ENCODE assay signal across 21 cellular contexts in the genomic region with DNA sequence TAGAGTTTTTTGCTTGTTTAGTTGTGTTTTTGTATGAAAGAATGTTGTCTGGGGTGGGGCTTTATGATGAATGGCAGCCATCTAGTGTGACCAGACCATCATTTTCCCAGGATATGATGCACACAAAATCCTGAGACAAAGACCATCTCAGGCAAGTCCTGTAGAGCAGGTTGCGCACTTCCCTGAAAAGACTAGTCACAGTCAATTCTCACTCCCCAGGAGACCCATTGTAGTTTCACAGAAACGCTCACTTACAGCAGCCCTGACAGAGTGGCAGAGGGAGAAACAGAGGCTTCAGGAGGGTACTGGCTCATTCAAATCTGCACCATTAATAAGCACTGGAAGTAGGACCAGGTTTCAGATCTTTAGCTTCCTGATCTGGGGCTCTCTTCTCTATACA.
"Had no signal": no experiment of that assay in that cellular context is flagged by ENCODE, and none has a peak within 500 bp of the region (broad histone marks: within the 10 kb centered on the region; RNA-seq: fewer than 3 reads in every experiment).

No MANE protein-coding gene starts in this region.

- H3K36me3 Mint-ChIP-seq: activated naive CD4-positive, alpha-beta T cell treated with anti-CD3 and anti-CD28 coated beads, Interleukin-2, amount 10 ng/mL, durations not matched to agents 7 days and 5 days had no signal

- H3K36me3 ChIP-seq: colonic mucosa, gastroesophageal sphincter, heart right ventricle, left lung, prostate gland, suprapubic skin had no signal

- H3K27ac Mint-ChIP-seq: activated CD8-positive, alpha-beta T cell treated with anti-CD3 and anti-CD28 coated beads for 36 hours; activated naive CD4-positive, alpha-beta T cell treated with anti-CD3 and anti-CD28 coated beads, Interleukin-2, amount 10 ng/mL, durations not matched to agents 7 days and 5 days; activated T-cell treated with anti-CD3 and anti-CD28 coated beads, Interleukin-2, amount 50 U/mL, for 24 hours; nephron progenitor cell; T-helper 2 cell treated with Interferon-gamma antibody and Interleukin-4, amounts not matched to agents 5 μg/mL and 100 μg/mL, for 36 hours had no signal

- H3K4me3 Mint-ChIP-seq: activated CD8-positive, alpha-beta T cell treated with anti-CD3 and anti-CD28 coated beads for 36 hours; activated naive CD4-positive, alpha-beta T cell treated with anti-CD3 and anti-CD28 coated beads, Interleukin-2, amount 10 ng/mL, durations not matched to agents 7 days and 5 days; activated T-cell treated with anti-CD3 and anti-CD28 coated beads, Interleukin-2, amount 50 U/mL, for 24 hours; central memory CD8-positive, alpha-beta T cell; nephron progenitor cell; stimulated activated naive CD8-positive, alpha-beta T cell treated with anti-CD3 and anti-CD28 coated beads, Interleukin-15, amount 100 ng/mL, for 72 hours; T-helper 2 cell treated with Interferon-gamma antibody and Interleukin-4, amounts not matched to agents 5 μg/mL and 100 μg/mL, for 36 hours had no signal

- H3K4me1 Mint-ChIP-seq: activated naive CD4-positive, alpha-beta T cell treated with anti-CD3 and anti-CD28 coated beads, Interleukin-2, amount 10 ng/mL, durations not matched to agents 7 days and 5 days; central memory CD8-positive, alpha-beta T cell; stimulated activated naive CD8-positive, alpha-beta T cell treated with anti-CD3 and anti-CD28 coated beads, Interleukin-15, amount 100 ng/mL, for 72 hours had no signal

- ATAC-seq: activated CD8-positive, alpha-beta T cell treated with anti-CD3 and anti-CD28 coated beads for 36 hours; gastroesophageal sphincter; heart right ventricle; left lung; right cardiac atrium; stimulated activated naive CD8-positive, alpha-beta T cell treated with anti-CD3 and anti-CD28 coated beads, Interleukin-15, amount 100 ng/mL, for 72 hours had no signal

- H3K9me3 ChIP-seq: colonic mucosa, gastroesophageal sphincter, prostate gland, suprapubic skin had no signal

- H3K27me3 Mint-ChIP-seq: activated CD8-positive, alpha-beta T cell treated with anti-CD3 and anti-CD28 coated beads for 36 hours; activated naive CD4-positive, alpha-beta T cell treated with anti-CD3 and anti-CD28 coated beads, Interleukin-2, amount 10 ng/mL, durations not matched to agents 7 days and 5 days; activated T-cell treated with anti-CD3 and anti-CD28 coated beads, Interleukin-2, amount 50 U/mL, for 24 hours; central memory CD8-positive, alpha-beta T cell had no signal

- H3K4me3 ChIP-seq: colonic mucosa, gastroesophageal sphincter, heart right ventricle, left lung, prostate gland, SK-N-MC, suprapubic skin had no signal

- H3K9me3 Mint-ChIP-seq: activated CD8-positive, alpha-beta T cell treated with anti-CD3 and anti-CD28 coated beads for 36 hours; activated naive CD4-positive, alpha-beta T cell treated with anti-CD3 and anti-CD28 coated beads, Interleukin-2, amount 10 ng/mL, durations not matched to agents 7 days and 5 days; central memory CD8-positive, alpha-beta T cell; stimulated activated naive CD8-positive, alpha-beta T cell treated with anti-CD3 and anti-CD28 coated beads, Interleukin-15, amount 100 ng/mL, for 72 hours; T-helper 2 cell treated with Interferon-gamma antibody and Interleukin-4, amounts not matched to agents 5 μg/mL and 100 μg/mL, for 36 hours had no signal

- DNase-seq: activated CD4-positive, alpha-beta T cell treated with anti-CD3 and anti-CD28 coated beads for 4 hours; activated CD8-positive, alpha-beta T cell treated with anti-CD3 and anti-CD28 coated beads for 36 hours; activated naive CD4-positive, alpha-beta T cell treated with anti-CD3 and anti-CD28 coated beads, Interleukin-2, amount 10 ng/mL, durations not matched to agents 7 days and 5 days; activated T-cell treated with anti-CD3 and anti-CD28 coated beads, Interleukin-2, amount 50 U/mL, for 24 hours; aorta; colonic mucosa; heart right ventricle; kidney; nephron progenitor cell; right cardiac atrium; small intestine; stimulated activated CD4-positive, alpha-beta T cell treated with anti-CD3 and anti-CD28 coated beads, Interleukin-4, amount 100 ng/mL, for 1 hour; stimulated activated naive CD8-positive, alpha-beta T cell treated with anti-CD3 and anti-CD28 coated beads, Interleukin-15, amount 100 ng/mL, for 72 hours; trophoblast cell had no signal

- H3K27ac ChIP-seq: colonic mucosa, gastroesophageal sphincter, heart right ventricle, left lung, prostate gland, SK-N-MC, suprapubic skin had no signal

- H3K4me1 ChIP-seq: colonic mucosa, gastroesophageal sphincter, left lung, prostate gland, suprapubic skin had no signal

- H3K27me3 ChIP-seq: colonic mucosa, gastroesophageal sphincter, heart right ventricle, left lung, suprapubic skin had no signal
